Comparison of ENCODE assay signal across 3 cellular contexts in genomic region chr13:97257800-97258799, GRCh38.
TF ChIP-seq lines count a peak whose summit lies in the region.

No MANE protein-coding gene starts in this region.

TF ChIP-seq in GM23338, 12 proteins besides CTCF, POLR2A, EP300 and RAD21:
- TF ChIP-seq ZNF331 (CRISPR knock-in tag; IDR thresholded peaks at IDR 0.05; ENCODE audit: low read depth): no peak
- peak; percentile 39; the same call in 1 of the 2 replicates for TF ChIP-seq CREB1 (CRISPR knock-in tag; IDR thresholded peaks at IDR 0.05; ENCODE audit: low read depth)

TF ChIP-seq in IMR-90, 13 proteins besides CTCF, POLR2A, EP300 and RAD21:
- TF ChIP-seq, protein P1, sequence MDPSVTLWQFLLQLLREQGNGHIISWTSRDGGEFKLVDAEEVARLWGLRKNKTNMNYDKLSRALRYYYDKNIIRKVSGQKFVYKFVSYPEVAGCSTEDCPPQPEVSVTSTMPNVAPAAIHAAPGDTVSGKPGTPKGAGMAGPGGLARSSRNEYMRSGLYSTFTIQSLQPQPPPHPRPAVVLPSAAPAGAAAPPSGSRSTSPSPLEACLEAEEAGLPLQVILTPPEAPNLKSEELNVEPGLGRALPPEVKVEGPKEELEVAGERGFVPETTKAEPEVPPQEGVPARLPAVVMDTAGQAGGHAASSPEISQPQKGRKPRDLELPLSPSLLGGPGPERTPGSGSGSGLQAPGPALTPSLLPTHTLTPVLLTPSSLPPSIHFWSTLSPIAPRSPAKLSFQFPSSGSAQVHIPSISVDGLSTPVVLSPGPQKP (IDR thresholded peaks at IDR 0.05; ENCODE audit: borderline replicate concordance, low read depth, low read length): no peak
- TF ChIP-seq MXI1 (IDR thresholded peaks at IDR 0.05; ENCODE audit: borderline replicate concordance, low read depth, low read length) (no peak), USF2 (IDR thresholded peaks at IDR 0.05; ENCODE audit: low read depth, low read length) (no peak; the same call in 1 of the 2 replicates), RCOR1 (IDR thresholded peaks at IDR 0.05; ENCODE audit: insufficient replicate concordance, low read length) (no peak), MAZ (IDR thresholded peaks at IDR 0.05; ENCODE audit: borderline replicate concordance, low read depth, low read length) (peak; percentile 53; the same call in 1 of the 2 replicates), CEBPB (IDR thresholded peaks at IDR 0.05; ENCODE audit: low read depth, low read length) (peak; percentile 85), SMC3 (IDR thresholded peaks at IDR 0.05; ENCODE audit: low read depth, low read length) (no peak), FOS (IDR thresholded peaks at IDR 0.05; ENCODE audit: low read depth, low read length) (peak; percentile 79), MAFK (IDR thresholded peaks at IDR 0.05; ENCODE audit: low read depth, low read length) (peak; percentile 45; the same call in 1 of the 2 replicates), BHLHE40 (IDR thresholded peaks at IDR 0.05; ENCODE audit: low read depth, low read length) (peak; percentile 44), NFE2L2 (IDR thresholded peaks at IDR 0.05; ENCODE audit: low read depth, low read length) (0 out of 2 replicates have a peak, but pooled peaks have one; percentile 11), CHD1 (IDR thresholded peaks at IDR 0.05; ENCODE audit: low read depth, low read length) (no peak), RFX5 (IDR thresholded peaks at IDR 0.05; ENCODE audit: low read depth, low read length) (peak; percentile 91)
TF ChIP-seq in IMR-90: peak in this region for 7.

TF ChIP-seq in K562, 482 proteins besides CTCF, POLR2A, EP300 and RAD21 (continues in another document):
- TF ChIP-seq CEBPG (CRISPR knock-in tag; IDR thresholded peaks at IDR 0.05) (no peak), CEBPG (tag; conservative IDR thresholded peaks at IDR 0.05 in 1 of 2, IDR thresholded peaks at IDR 0.05 in 1 of 2) (peak; percentile 49 to 80), ZKSCAN8 (CRISPR knock-in tag; IDR thresholded peaks at IDR 0.05) (peak; percentile 5; the same call in 1 of the 2 replicates), RBBP5 (IDR thresholded peaks at IDR 0.05; ENCODE audit: borderline replicate concordance, insufficient read depth, low read length, poor library complexity, severe bottlenecking) (peak; percentile 30), ATF7 (IDR thresholded peaks at IDR 0.05) (peak; percentile 88), ETV6 (IDR thresholded peaks at IDR 0.05; ENCODE audit: borderline replicate concordance in 1 of 2, low read depth in 2 of 2, low read length in 1 of 2) (no peak), ETV6 (CRISPR knock-in tag; IDR thresholded peaks at IDR 0.05; ENCODE audit: borderline replicate concordance) (no peak), BRCA1 (IDR thresholded peaks at IDR 0.05) (no peak), BRCA1 (CRISPR knock-in tag; IDR thresholded peaks at IDR 0.05) (no peak), SMARCE1 (IDR thresholded peaks at IDR 0.05) (peak; percentile 86), NCOA4 (IDR thresholded peaks at IDR 0.05; ENCODE audit: partially characterized antibody) (no peak), ZNF589 (CRISPR knock-in tag; IDR thresholded peaks at IDR 0.05; ENCODE audit: low read depth) (no peak; the same call in 1 of the 2 replicates), CREM (IDR thresholded peaks at IDR 0.05; ENCODE audit: low read depth) (peak; percentile 91), SRF (CRISPR knock-in tag; IDR thresholded peaks at IDR 0.05) (no peak), CSDE1 (IDR thresholded peaks at IDR 0.05) (peak in 1 of 2 experiments; percentile 78; a peak in 2 of 4 replicates), WHSC1 (IDR thresholded peaks at IDR 0.05; ENCODE audit: low read length) (no peak), HDAC2 (IDR thresholded peaks at IDR 0.05) (no peak), KAT7 (CRISPR knock-in tag; IDR thresholded peaks at IDR 0.05; ENCODE audit: borderline replicate concordance) (no peak), ESRRA (IDR thresholded peaks at IDR 0.05; ENCODE audit: borderline replicate concordance, low read depth) (peak; percentile 99), MYNN (IDR thresholded peaks at IDR 0.05) (no peak), MYNN (CRISPR knock-in tag; IDR thresholded peaks at IDR 0.05) (no peak), NEUROD1 (IDR thresholded peaks at IDR 0.05; ENCODE audit: borderline replicate concordance, low read depth, low read length, partially characterized antibody) (no peak), TSC22D4 (tag; IDR thresholded peaks at IDR 0.05) (no peak), ZNF174 (CRISPR knock-in tag; IDR thresholded peaks at IDR 0.05) (no peak), ZNF282 (CRISPR knock-in tag; IDR thresholded peaks at IDR 0.05) (no peak), ARID1B (IDR thresholded peaks at IDR 0.05) (peak; percentile 78), ZNF24 (IDR thresholded peaks at IDR 0.05) (no peak), ELK3 (CRISPR knock-in tag; IDR thresholded peaks at IDR 0.05) (no peak), NFYB (IDR thresholded peaks at IDR 0.05; ENCODE audit: extremely low read depth, insufficient read length) (no peak), PHF20 (IDR thresholded peaks at IDR 0.05; ENCODE audit: partially characterized antibody) (no peak), MECOM (CRISPR knock-in tag; IDR thresholded peaks at IDR 0.05) (no peak), ZNF592 (IDR thresholded peaks at IDR 0.05) (peak; percentile 28; the same call in 1 of the 2 replicates), CBFA2T3 (IDR thresholded peaks at IDR 0.05) (peak; percentile 51; the same call in 1 of the 2 replicates), RBFOX2 (IDR thresholded peaks at IDR 0.05; ENCODE audit: low read depth, low read length) (0 out of 2 replicates have a peak, but pooled peaks have one; percentile 13), FOSL1 (tag; conservative IDR thresholded peaks at IDR 0.05) (peak; percentile 98), MIER1 (IDR thresholded peaks at IDR 0.05; ENCODE audit: low read depth) (no peak), ZC3H4 (CRISPR knock-in tag; IDR thresholded peaks at IDR 0.05; ENCODE audit: borderline replicate concordance) (no peak)
- TF ChIP-seq, protein P2, sequence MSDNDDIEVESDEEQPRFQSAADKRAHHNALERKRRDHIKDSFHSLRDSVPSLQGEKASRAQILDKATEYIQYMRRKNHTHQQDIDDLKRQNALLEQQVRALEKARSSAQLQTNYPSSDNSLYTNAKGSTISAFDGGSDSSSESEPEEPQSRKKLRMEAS (CRISPR knock-in tag; IDR thresholded peaks at IDR 0.05): peak; percentile 25; the same call in 1 of the 2 replicates
- TF ChIP-seq, protein P3, sequence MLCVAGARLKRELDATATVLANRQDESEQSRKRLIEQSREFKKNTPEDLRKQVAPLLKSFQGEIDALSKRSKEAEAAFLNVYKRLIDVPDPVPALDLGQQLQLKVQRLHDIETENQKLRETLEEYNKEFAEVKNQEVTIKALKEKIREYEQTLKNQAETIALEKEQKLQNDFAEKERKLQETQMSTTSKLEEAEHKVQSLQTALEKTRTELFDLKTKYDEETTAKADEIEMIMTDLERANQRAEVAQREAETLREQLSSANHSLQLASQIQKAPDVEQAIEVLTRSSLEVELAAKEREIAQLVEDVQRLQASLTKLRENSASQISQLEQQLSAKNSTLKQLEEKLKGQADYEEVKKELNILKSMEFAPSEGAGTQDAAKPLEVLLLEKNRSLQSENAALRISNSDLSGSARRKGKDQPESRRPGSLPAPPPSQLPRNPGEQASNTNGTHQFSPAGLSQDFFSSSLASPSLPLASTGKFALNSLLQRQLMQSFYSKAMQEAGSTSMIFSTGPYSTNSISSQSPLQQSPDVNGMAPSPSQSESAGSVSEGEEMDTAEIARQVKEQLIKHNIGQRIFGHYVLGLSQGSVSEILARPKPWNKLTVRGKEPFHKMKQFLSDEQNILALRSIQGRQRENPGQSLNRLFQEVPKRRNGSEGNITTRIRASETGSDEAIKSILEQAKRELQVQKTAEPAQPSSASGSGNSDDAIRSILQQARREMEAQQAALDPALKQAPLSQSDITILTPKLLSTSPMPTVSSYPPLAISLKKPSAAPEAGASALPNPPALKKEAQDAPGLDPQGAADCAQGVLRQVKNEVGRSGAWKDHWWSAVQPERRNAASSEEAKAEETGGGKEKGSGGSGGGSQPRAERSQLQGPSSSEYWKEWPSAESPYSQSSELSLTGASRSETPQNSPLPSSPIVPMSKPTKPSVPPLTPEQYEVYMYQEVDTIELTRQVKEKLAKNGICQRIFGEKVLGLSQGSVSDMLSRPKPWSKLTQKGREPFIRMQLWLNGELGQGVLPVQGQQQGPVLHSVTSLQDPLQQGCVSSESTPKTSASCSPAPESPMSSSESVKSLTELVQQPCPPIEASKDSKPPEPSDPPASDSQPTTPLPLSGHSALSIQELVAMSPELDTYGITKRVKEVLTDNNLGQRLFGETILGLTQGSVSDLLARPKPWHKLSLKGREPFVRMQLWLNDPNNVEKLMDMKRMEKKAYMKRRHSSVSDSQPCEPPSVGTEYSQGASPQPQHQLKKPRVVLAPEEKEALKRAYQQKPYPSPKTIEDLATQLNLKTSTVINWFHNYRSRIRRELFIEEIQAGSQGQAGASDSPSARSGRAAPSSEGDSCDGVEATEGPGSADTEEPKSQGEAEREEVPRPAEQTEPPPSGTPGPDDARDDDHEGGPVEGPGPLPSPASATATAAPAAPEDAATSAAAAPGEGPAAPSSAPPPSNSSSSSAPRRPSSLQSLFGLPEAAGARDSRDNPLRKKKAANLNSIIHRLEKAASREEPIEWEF (CRISPR knock-in tag; IDR thresholded peaks at IDR 0.05): 0 out of 2 replicates have a peak, but pooled peaks have one; percentile 10
- TF ChIP-seq, protein P4, sequence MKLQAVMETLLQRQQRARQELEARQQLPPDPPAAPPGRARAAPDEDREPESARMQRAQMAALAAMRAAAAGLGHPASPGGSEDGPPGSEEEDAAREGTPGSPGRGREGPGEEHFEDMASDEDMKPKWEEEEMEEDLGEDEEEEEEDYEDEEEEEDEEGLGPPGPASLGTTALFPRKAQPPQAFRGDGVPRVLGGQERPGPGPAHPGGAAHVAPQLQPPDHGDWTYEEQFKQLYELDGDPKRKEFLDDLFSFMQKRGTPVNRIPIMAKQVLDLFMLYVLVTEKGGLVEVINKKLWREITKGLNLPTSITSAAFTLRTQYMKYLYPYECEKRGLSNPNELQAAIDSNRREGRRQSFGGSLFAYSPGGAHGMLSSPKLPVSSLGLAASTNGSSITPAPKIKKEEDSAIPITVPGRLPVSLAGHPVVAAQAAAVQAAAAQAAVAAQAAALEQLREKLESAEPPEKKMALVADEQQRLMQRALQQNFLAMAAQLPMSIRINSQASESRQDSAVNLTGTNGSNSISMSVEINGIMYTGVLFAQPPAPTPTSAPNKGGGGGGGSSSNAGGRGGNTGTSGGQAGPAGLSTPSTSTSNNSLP (IDR thresholded peaks at IDR 0.05; ENCODE audit: borderline replicate concordance, low read depth, low read length): peak; percentile 87
- TF ChIP-seq, protein P5, sequence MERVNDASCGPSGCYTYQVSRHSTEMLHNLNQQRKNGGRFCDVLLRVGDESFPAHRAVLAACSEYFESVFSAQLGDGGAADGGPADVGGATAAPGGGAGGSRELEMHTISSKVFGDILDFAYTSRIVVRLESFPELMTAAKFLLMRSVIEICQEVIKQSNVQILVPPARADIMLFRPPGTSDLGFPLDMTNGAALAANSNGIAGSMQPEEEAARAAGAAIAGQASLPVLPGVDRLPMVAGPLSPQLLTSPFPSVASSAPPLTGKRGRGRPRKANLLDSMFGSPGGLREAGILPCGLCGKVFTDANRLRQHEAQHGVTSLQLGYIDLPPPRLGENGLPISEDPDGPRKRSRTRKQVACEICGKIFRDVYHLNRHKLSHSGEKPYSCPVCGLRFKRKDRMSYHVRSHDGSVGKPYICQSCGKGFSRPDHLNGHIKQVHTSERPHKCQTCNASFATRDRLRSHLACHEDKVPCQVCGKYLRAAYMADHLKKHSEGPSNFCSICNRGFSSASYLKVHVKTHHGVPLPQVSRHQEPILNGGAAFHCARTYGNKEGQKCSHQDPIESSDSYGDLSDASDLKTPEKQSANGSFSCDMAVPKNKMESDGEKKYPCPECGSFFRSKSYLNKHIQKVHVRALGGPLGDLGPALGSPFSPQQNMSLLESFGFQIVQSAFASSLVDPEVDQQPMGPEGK (CRISPR knock-in tag; IDR thresholded peaks at IDR 0.05; ENCODE audit: borderline replicate concordance): no peak
- TF ChIP-seq, protein P6, sequence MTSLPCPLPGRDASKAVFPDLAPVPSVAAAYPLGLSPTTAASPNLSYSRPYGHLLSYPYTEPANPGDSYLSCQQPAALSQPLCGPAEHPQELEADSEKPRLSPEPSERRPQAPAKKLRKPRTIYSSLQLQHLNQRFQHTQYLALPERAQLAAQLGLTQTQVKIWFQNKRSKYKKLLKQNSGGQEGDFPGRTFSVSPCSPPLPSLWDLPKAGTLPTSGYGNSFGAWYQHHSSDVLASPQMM (CRISPR knock-in tag; IDR thresholded peaks at IDR 0.05): no peak
